Comparison of ENCODE assay signal across 6 cellular contexts in genomic region chr11:66327171-66328035, GRCh38. TPM values are rescaled to one million over a fixed set of nuclear protein-coding genes. Genes with fewer than 3 reads are reported as not detected.
DNase-seq lines count a peak whose midpoint lies in the region; TF ChIP-seq lines count a peak whose summit lies in the region.

No MANE protein-coding gene starts in this region.

- H3K4me1 Mint-ChIP-seq in activated naive CD4-positive, alpha-beta T cell treated with anti-CD3 and anti-CD28 coated beads, Interleukin-2, amount 10 ng/mL, durations not matched to agents 7 days and 5 days = peaks cover 65% of the 10 kb centered on the region

- no peak for TF ChIP-seq POLR2A in uterus (IDR thresholded peaks at IDR 0.05)

- H3K27ac Mint-ChIP-seq in activated naive CD4-positive, alpha-beta T cell treated with anti-CD3 and anti-CD28 coated beads, Interleukin-2, amount 10 ng/mL, durations not matched to agents 7 days and 5 days = peak overlapping the region; percentile 87

- H3K9me3 Mint-ChIP-seq in activated naive CD4-positive, alpha-beta T cell treated with anti-CD3 and anti-CD28 coated beads, Interleukin-2, amount 10 ng/mL, durations not matched to agents 7 days and 5 days = peaks cover 6% of the 10 kb centered on the region

- H3K27me3 Mint-ChIP-seq in activated naive CD4-positive, alpha-beta T cell treated with anti-CD3 and anti-CD28 coated beads, Interleukin-2, amount 10 ng/mL, durations not matched to agents 7 days and 5 days = no peaks in the 10 kb centered on the region

- no peaks in the 10 kb centered on the region for H3K36me3 ChIP-seq in uterus

- no peak for DNase-seq in activated naive CD4-positive, alpha-beta T cell treated with anti-CD3 and anti-CD28 coated beads, Interleukin-2, amount 10 ng/mL, durations not matched to agents 7 days and 5 days
- DNase-seq in activated naive CD4-positive, alpha-beta T cell treated with Interleukin-2 at 50 U/mL for 16 hours = no peak
- DNase-seq in glomerular visceral epithelial cell (ENCODE audit: extremely low spot score) (peak; percentile 42), uterus (no peak), GF-D8 (lab: John Stamatoyannopoulos, UW) (no peak), globus pallidus (ENCODE audit: low spot score) (no peak)

- no peaks in the 10 kb centered on the region for H3K9me3 ChIP-seq in uterus

- no peak overlapping the region for H3K4me3 ChIP-seq in uterus

- H3K27me3 ChIP-seq in uterus = no peaks in the 10 kb centered on the region

- peaks cover 0 to 4% of the 10 kb centered on the region in 2 donors for H3K4me1 ChIP-seq in uterus

- peak overlapping the region; percentile 57 to 59 for H3K27ac ChIP-seq in uterus

- no peaks in the 10 kb centered on the region for H3K36me3 Mint-ChIP-seq in activated naive CD4-positive, alpha-beta T cell treated with anti-CD3 and anti-CD28 coated beads, Interleukin-2, amount 10 ng/mL, durations not matched to agents 7 days and 5 days

- TF ChIP-seq CTCF in uterus (IDR thresholded peaks at IDR 0.05) = no peak

- CTCF ChIA-PET in activated naive CD4-positive, alpha-beta T cell treated with anti-CD3 and anti-CD28 coated beads, Interleukin-2, amount 10 ng/mL, durations not matched to agents 7 days and 5 days (lab: Charles Lee) = interaction anchor here (1.3 to 1.8 kb wide), 2 partner anchors 15 to 16 kb away, joined by 9 to 15 read pairs; no protein-coding TSS in a partner anchor

- intact Hi-C loops in uterus (cut with DNase I; ENCODE audit: low total_unique reads) = no loop called here

- no peak overlapping the region for H3K4me3 Mint-ChIP-seq in activated naive CD4-positive, alpha-beta T cell treated with anti-CD3 and anti-CD28 coated beads, Interleukin-2, amount 10 ng/mL, durations not matched to agents 7 days and 5 days

RNA-seq across cellular contexts. Expression of gene RIN1, which starts 8.8 kb away (rescaled TPM):
- total RNA-seq in uterus = 10 to 100 TPM in 2 of 4 donors, 1 to 10 TPM in 2; 1.8 to 26.6 (median 8.6) TPM

RNA-seq across cellular contexts. Expression of gene CD248, which starts 10.6 kb away (rescaled TPM):
- 10 to 100 TPM; 14.1 to 91.2 (median 46.2) TPM for total RNA-seq in uterus

RNA-seq across cellular contexts. Expression of gene BRMS1, which starts 17.5 kb away (rescaled TPM):
- total RNA-seq in uterus = 10 to 100 TPM; 15.0 to 77.4 (median 21.9) TPM

RNA-seq across cellular contexts. Expression of gene B4GAT1, which starts 20.0 kb away (rescaled TPM):
- 10 to 100 TPM; 13.2 to 44.8 (median 26.2) TPM for total RNA-seq in uterus

RNA-seq across cellular contexts. Expression of gene TMEM151A, which starts 35.7 kb away (rescaled TPM):
- under 1 TPM in 1 of 4 donors, not detected in 3; 0.27 TPM for total RNA-seq in uterus
